In the genomic region with DNA sequence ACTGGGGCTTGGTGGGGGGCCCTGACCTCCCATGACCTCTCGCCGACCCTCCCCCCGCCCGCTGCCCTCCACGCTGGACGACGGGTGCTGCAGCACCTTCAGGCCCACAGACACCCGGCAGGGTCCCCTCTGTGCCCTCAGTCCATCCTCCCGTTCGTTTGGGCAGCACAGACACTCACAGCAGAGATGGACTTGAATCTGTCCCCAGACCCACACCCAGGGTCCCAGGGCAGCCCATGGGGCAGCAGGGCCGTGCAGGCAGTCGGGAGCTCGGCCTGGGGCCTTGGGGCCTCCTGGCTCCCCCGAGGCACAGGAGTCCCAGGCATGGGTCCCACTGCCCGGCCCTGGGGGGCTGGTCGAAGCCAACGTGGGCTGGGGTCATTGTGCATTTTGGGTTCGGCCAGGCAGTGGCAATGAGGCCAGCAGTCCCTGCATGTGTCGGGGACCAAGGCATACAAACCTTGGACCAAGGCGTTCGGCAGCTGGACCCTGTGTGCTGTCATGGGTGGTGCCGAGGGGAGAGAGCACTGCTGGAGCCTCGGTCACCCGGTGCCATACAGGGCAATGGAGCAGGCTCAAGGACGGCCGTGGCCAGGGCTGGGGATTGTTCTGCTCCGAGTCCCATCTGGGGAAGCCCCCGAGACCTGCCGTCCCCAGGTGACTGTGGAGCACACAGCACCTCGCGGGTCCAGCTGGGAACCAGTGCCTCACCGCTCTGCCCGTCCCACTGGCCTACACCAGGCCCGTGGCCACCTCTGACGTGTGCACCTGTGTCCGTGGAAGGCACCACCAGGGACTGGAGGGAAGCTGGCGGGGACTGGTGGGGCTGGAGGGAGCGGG, we compare ENCODE assay signal across 21 cellular contexts.
"Had no signal": no experiment of that assay in that cellular context is flagged by ENCODE, and none has a peak within 500 bp of the region (broad histone marks: within the 10 kb centered on the region; RNA-seq: fewer than 3 reads in every experiment).

No MANE protein-coding gene starts in this region.

- H3K9me3 ChIP-seq: neutrophil, prostate gland, thyroid gland, vagina had no signal

- H3K9me3 Mint-ChIP-seq: central memory CD8-positive, alpha-beta T cell; effector memory CD8-positive, alpha-beta T cell; natural killer cell had no signal

- H3K27ac ChIP-seq: coronary artery, left lung, lower lobe of right lung, neutrophil, parathyroid adenoma, prostate gland, skin epidermis, spleen, stomach, thyroid gland, vagina had no signal

- H3K27me3 ChIP-seq: neutrophil, thyroid gland, vagina had no signal

- ATAC-seq: effector memory CD8-positive, alpha-beta T cell; left cardiac atrium; left lung; lower lobe of right lung; natural killer cell; stimulated activated naive B cell treated with anti-CD40 and anti-IgM and Interleukin-4, amounts not matched to agents 10 μg/mL and 1 μg/mL and 100 μg/mL, for 72 hours had no signal

- H3K4me1 Mint-ChIP-seq: central memory CD8-positive, alpha-beta T cell; natural killer cell; stimulated activated naive B cell treated with anti-CD40 and anti-IgM and Interleukin-4, amounts not matched to agents 10 μg/mL and 1 μg/mL and 100 μg/mL, for 72 hours had no signal

- H3K4me3 ChIP-seq: coronary artery, left lung, lower lobe of right lung, prostate gland, skin epidermis, spleen, stomach, thyroid gland, vagina had no signal

- H3K4me1 ChIP-seq: left lung, lower lobe of right lung, parathyroid adenoma, prostate gland, spleen, stomach, thyroid gland, vagina had no signal

- H3K4me3 Mint-ChIP-seq: central memory CD8-positive, alpha-beta T cell; effector memory CD8-positive, alpha-beta T cell; natural killer cell; stimulated activated naive B cell treated with anti-CD40 and anti-IgM and Interleukin-4, amounts not matched to agents 10 μg/mL and 1 μg/mL and 100 μg/mL, for 72 hours had no signal

- H3K36me3 Mint-ChIP-seq: natural killer cell had no signal

- DNase-seq: dermis blood vessel endothelial cell; effector memory CD8-positive, alpha-beta T cell; erythroblast; hypothalamus; left cardiac atrium; lower lobe of right lung; natural killer cell; spleen; stimulated activated CD4-positive, alpha-beta T cell treated with anti-CD3 and anti-CD28 coated beads, Interleukin-2, amount 100 ng/mL, for 48 hours; stimulated activated naive B cell treated with anti-CD40 and anti-IgM and Interleukin-4, amounts not matched to agents 10 μg/mL and 1 μg/mL and 100 μg/mL, for 72 hours; stomach; thyroid gland; trophoblast cell had no signal

- H3K36me3 ChIP-seq: left lung, lower lobe of right lung, neutrophil, prostate gland, spleen, stomach, thyroid gland, vagina had no signal

- H3K27ac Mint-ChIP-seq: effector memory CD8-positive, alpha-beta T cell; natural killer cell; stimulated activated naive B cell treated with anti-CD40 and anti-IgM and Interleukin-4, amounts not matched to agents 10 μg/mL and 1 μg/mL and 100 μg/mL, for 72 hours had no signal
